Comparison of ENCODE assay signal across 8 cellular contexts in genomic region chrX:136768469-136769084, GRCh38. TPM values are rescaled to one million over a fixed set of nuclear protein-coding genes. Genes with fewer than 3 reads are reported as not detected.
DNase-seq lines count a peak whose midpoint lies in the region; ATAC-seq and TF ChIP-seq lines count a peak whose summit lies in the region.

No MANE protein-coding gene starts in this region.

- no peaks in the 10 kb centered on the region for H3K79me2 ChIP-seq in OCI-LY3 (ENCODE audit: low read length)

- peaks cover 0 to 26% (median 6%) of the 10 kb centered on the region in 11 experiments; a peak in 6 of 22 replicates for H3K36me3 ChIP-seq in BLaER1 treated with 17β-estradiol and CSF1 and Interleukin-3, amounts not matched to agents 10 nM and 100 nM
- H3K36me3 ChIP-seq in OCI-LY3 (replicated peaks; ENCODE audit: low read depth, low read length) (no peaks in the 10 kb centered on the region), heart right ventricle (peaks cover 0 to 2% (median 0%) of the 10 kb centered on the region in 9 donors)

- ATAC-seq in GM21717 (IDR thresholded peaks at IDR 0.05; ENCODE audit: unreplicated experiment) (peak; percentile 45), heart right ventricle (peak in 6 of 8 donors; percentile 4 to 63 (median 30)), HG02840 (IDR thresholded peaks at IDR 0.05; ENCODE audit: low FRiP score, unreplicated experiment) (no peak)

- H3K27me3 Mint-ChIP-seq in activated T-helper 2 cell treated with anti-CD3 and anti-CD28 coated beads, Interferon-gamma antibody, Interleukin-2, Interleukin-4, amounts not matched to agents 10 μg/mL and 5 μg/mL and 100 μg/mL, durations not matched to agents 14 hours and 24 hours and 36 hours (ENCODE audit: low read depth), result no peaks in the 10 kb centered on the region

- H3K9me3 Mint-ChIP-seq in activated T-helper 2 cell treated with anti-CD3 and anti-CD28 coated beads, Interferon-gamma antibody, Interleukin-2, Interleukin-4, amounts not matched to agents 10 μg/mL and 5 μg/mL and 100 μg/mL, durations not matched to agents 14 hours and 24 hours and 36 hours, result peaks cover 6% of the 10 kb centered on the region

- intact Hi-C loops in activated T-helper 2 cell treated with anti-CD3 and anti-CD28 coated beads, Interferon-gamma antibody, Interleukin-2, Interleukin-4, amounts not matched to agents 10 μg/mL and 5 μg/mL and 100 μg/mL, durations not matched to agents 14 hours and 24 hours and 36 hours (cut with micrococcal nuclease), result loop anchor here (1.0 to 5.0 kb wide), 4 partner anchors 12 to 181 kb away; partner anchors contain the start of gene ARHGEF6
- intact Hi-C loops in heart right ventricle (cut with DNase I), result loop anchor here in 5 of 10 donors (5.0 to 10.0 kb wide), 8 partner anchors 36 to 116 kb away; partner anchors contain the start of gene RBMX (in 1 of the 5)

- H3K27me3 ChIP-seq in BLaER1 treated with 17β-estradiol and CSF1 and Interleukin-3, amounts not matched to agents 10 nM and 100 nM, result peaks cover 51 to 95% (median 83%) of the 10 kb centered on the region in 11 experiments
- H3K27me3 ChIP-seq in OCI-LY3 (ENCODE audit: low read depth, low read length) (0 out of 2 replicates have a peak, but pooled peaks cover 5% of the 10 kb centered on the region), heart right ventricle (peaks cover 0 to 7% (median 0%) of the 10 kb centered on the region in 7 donors)

- peaks cover 57% of the 10 kb centered on the region for H3K36me3 Mint-ChIP-seq in activated T-helper 2 cell treated with anti-CD3 and anti-CD28 coated beads, Interferon-gamma antibody, Interleukin-2, Interleukin-4, amounts not matched to agents 10 μg/mL and 5 μg/mL and 100 μg/mL, durations not matched to agents 14 hours and 24 hours and 36 hours (ENCODE audit: low read depth)

- H3K4me1 Mint-ChIP-seq in activated T-helper 2 cell treated with anti-CD3 and anti-CD28 coated beads, Interferon-gamma antibody, Interleukin-2, Interleukin-4, amounts not matched to agents 10 μg/mL and 5 μg/mL and 100 μg/mL, durations not matched to agents 14 hours and 24 hours and 36 hours (ENCODE audit: low read depth), result peaks cover 49% of the 10 kb centered on the region

- H3K4me1 ChIP-seq in BLaER1 treated with 17β-estradiol and CSF1 and Interleukin-3, amounts not matched to agents 10 nM and 100 nM, result peaks cover 13 to 29% (median 23%) of the 10 kb centered on the region in 10 experiments
- peaks cover 10% of the 10 kb centered on the region for H3K4me1 ChIP-seq in OCI-LY3 (ENCODE audit: low read length)
- peaks cover 0 to 32% (median 17%) of the 10 kb centered on the region in 9 donors for H3K4me1 ChIP-seq in heart right ventricle

- H3K27ac ChIP-seq in BLaER1 treated with 17β-estradiol and CSF1 and Interleukin-3, amounts not matched to agents 10 nM and 100 nM, result peak overlapping the region in 5 of 11 experiments; percentile 70 to 83 (median 82); a peak in 10 of 22 replicates
- H3K27ac ChIP-seq in OCI-LY3 (ENCODE audit: low read length), result no peak overlapping the region
- H3K27ac ChIP-seq in heart right ventricle, result peak overlapping the region in 9 of 10 donors; percentile 13 to 97 (median 94)

- peak overlapping the region; percentile 93 for H3K27ac Mint-ChIP-seq in activated T-helper 2 cell treated with anti-CD3 and anti-CD28 coated beads, Interferon-gamma antibody, Interleukin-2, Interleukin-4, amounts not matched to agents 10 μg/mL and 5 μg/mL and 100 μg/mL, durations not matched to agents 14 hours and 24 hours and 36 hours

- H2AFZ ChIP-seq in OCI-LY3 (ENCODE audit: low read depth, low read length), result no peak overlapping the region; the same call in 1 of the 2 replicates

- peak overlapping the region in 6 of 10 experiments; percentile 59 to 73 (median 66); a peak in 8 of 20 replicates for H3K4me3 ChIP-seq in BLaER1 treated with 17β-estradiol and CSF1 and Interleukin-3, amounts not matched to agents 10 nM and 100 nM
- H3K4me3 ChIP-seq in OCI-LY3 (ENCODE audit: low read length) (peak overlapping the region; percentile 98), heart right ventricle (peak overlapping the region in 5 of 10 donors; percentile 74 to 77 (median 77))

- peak overlapping the region; percentile 78 for H3K4me3 Mint-ChIP-seq in activated T-helper 2 cell treated with anti-CD3 and anti-CD28 coated beads, Interferon-gamma antibody, Interleukin-2, Interleukin-4, amounts not matched to agents 10 μg/mL and 5 μg/mL and 100 μg/mL, durations not matched to agents 14 hours and 24 hours and 36 hours (ENCODE audit: low read depth)

- peak; percentile 45 for DNase-seq in activated T-helper 2 cell treated with anti-CD3 and anti-CD28 coated beads, Interferon-gamma antibody, Interleukin-2, Interleukin-4, amounts not matched to agents 10 μg/mL and 5 μg/mL and 100 μg/mL, durations not matched to agents 14 hours and 24 hours and 36 hours (ENCODE audit: low spot score)
- DNase-seq in heart right ventricle, result peak in 1 of 2 donors; percentile 17
- DNase-seq in stimulated activated CD4-positive, alpha-beta T cell treated with anti-CD3 and anti-CD28 coated beads, Interleukin-12 subunit alpha, Interleukin-12 subunit beta, amount 100 ng/mL, for 48 hours (ENCODE audit: low read depth in 2 of 3, low spot score in 1 of 3), result peak; percentile 48 to 55 (median 52)
- DNase-seq in mesenteric fat pad (ENCODE audit: low spot score), result no peak

- no peak for TF ChIP-seq CTCF in OCI-LY3 (IDR thresholded peaks at IDR 0.05; ENCODE audit: low read depth, low read length)
- no peak for TF ChIP-seq CTCF in heart right ventricle (IDR thresholded peaks at IDR 0.05)

- WGBS in heart right ventricle, 2 donors, result 44 to 53% methylated on average over 7 of the region's 7 CpGs

- H3K9ac ChIP-seq in BLaER1 treated with 17β-estradiol and CSF1 and Interleukin-3, amounts not matched to agents 10 nM and 100 nM, result peak overlapping the region in 7 of 11 experiments; percentile 72 to 85 (median 82); a peak in 7 of 22 replicates
- H3K9ac ChIP-seq in OCI-LY3 (ENCODE audit: low read length), result no peak overlapping the region

- peaks cover 9 to 20% (median 15%) of the 10 kb centered on the region in 11 experiments; a peak in 20 of 22 replicates for H3K9me3 ChIP-seq in BLaER1 treated with 17β-estradiol and CSF1 and Interleukin-3, amounts not matched to agents 10 nM and 100 nM (replicated peaks in 1 of 11)
- H3K9me3 ChIP-seq in OCI-LY3 (ENCODE audit: insufficient read depth, low read length) (no peaks in the 10 kb centered on the region), heart right ventricle (no peaks in the 10 kb centered on the region)

- H4K20me1 ChIP-seq in BLaER1 treated with 17β-estradiol and CSF1 and Interleukin-3, amounts not matched to agents 10 nM and 100 nM, result peaks cover 0 to 93% (median 48%) of the 10 kb centered on the region in 11 experiments; a peak in 16 of 22 replicates
- H4K20me1 ChIP-seq in OCI-LY3 (ENCODE audit: insufficient read depth, low read length), result no peaks in the 10 kb centered on the region

- H3K4me2 ChIP-seq in BLaER1 treated with 17β-estradiol and CSF1 and Interleukin-3, amounts not matched to agents 10 nM and 100 nM, result peak overlapping the region; percentile 73 to 88 (median 84)
- H3K4me2 ChIP-seq in OCI-LY3 (ENCODE audit: low read length), result peak overlapping the region; percentile 90

RNA-seq across cellular contexts. Expression of gene ARHGEF6, which starts 12.2 kb away (rescaled TPM):
- total RNA-seq in activated T-helper 2 cell treated with anti-CD3 and anti-CD28 coated beads, Interferon-gamma antibody, Interleukin-2, Interleukin-4, amounts not matched to agents 10 μg/mL and 5 μg/mL and 100 μg/mL, durations not matched to agents 14 hours and 24 hours and 36 hours, result 77.2 and 77.9 TPM in 2 replicates
- total RNA-seq in heart right ventricle (10 to 100 TPM; 39.5 to 88.0 (median 52.2) TPM), mesenteric fat pad (84.1 TPM)
- 10 to 100 TPM; 15.3 to 16.5 TPM for polyA plus RNA-seq in heart right ventricle
